Comparison of ENCODE assay signal across 8 cellular contexts in genomic region chr18:35042389-35043066, GRCh38. TPM values are rescaled to one million over a fixed set of nuclear protein-coding genes. Genes with fewer than 3 reads are reported as not detected.
DNase-seq lines count a peak whose midpoint lies in the region; ATAC-seq, FAIRE-seq and TF ChIP-seq lines count a peak whose summit lies in the region.

No MANE protein-coding gene starts in this region.

- peak overlapping the region; percentile 99 for H3K4me3 Mint-ChIP-seq in activated naive CD8-positive, alpha-beta T cell treated with anti-CD3 and anti-CD28 coated beads, Interleukin-2, amount 50 U/mL, for 24 hours

- DNase-seq in CD1c-positive myeloid dendritic cell (ENCODE audit: extremely low spot score) (peak; percentile 58), HCEC 1CT (peak; percentile 49), keratinocyte (ENCODE audit: low read depth, low spot score) (no peak), RWPE1 (ENCODE audit: low spot score) (no peak), HuH-7 (ENCODE audit: low spot score) (no peak)
- DNase-seq in activated naive CD8-positive, alpha-beta T cell treated with anti-CD3 and anti-CD28 coated beads, Interleukin-2, amount 50 U/mL, for 24 hours = no peak

- CTCF ChIA-PET in RWPE1 (lab: Yijun Ruan, JAX) = no interaction called here

- H3K9me1 ChIP-seq in keratinocyte (ENCODE audit: control insufficient read depth, extremely low read depth, insufficient read depth, low read length) = no peaks in the 10 kb centered on the region

- POLR2A ChIA-PET in RWPE1 (lab: Yijun Ruan, JAX; ENCODE audit: low non-redundant PET) = no interaction called here

- H3K36me3 Mint-ChIP-seq in activated naive CD8-positive, alpha-beta T cell treated with anti-CD3 and anti-CD28 coated beads, Interleukin-2, amount 50 U/mL, for 24 hours (ENCODE audit: low read depth) = peaks cover 4% of the 10 kb centered on the region

- no peak for FAIRE-seq in keratinocyte (lab: Jason Lieb, UNC)

- H3K36me3 ChIP-seq in keratinocyte (ENCODE audit: control insufficient read depth in 2 of 2, extremely low read depth in 1 of 2, insufficient read depth in 2 of 2, low read length in 2 of 2) = no peaks in the 10 kb centered on the region

- H3K79me2 ChIP-seq in keratinocyte (ENCODE audit: control insufficient read depth, insufficient read depth, low read length) = no peaks in the 10 kb centered on the region

- no peak overlapping the region for H2AFZ ChIP-seq in keratinocyte (ENCODE audit: control insufficient read depth, low read length)

- H3K4me3 ChIP-seq in keratinocyte (ENCODE audit: control insufficient read depth in 2 of 3, extremely low read depth in 1 of 3, insufficient read depth in 2 of 3, low read depth in 1 of 3, low read length in 3 of 3) = peak overlapping the region in 2 of 3 experiments; percentile 77 to 81

- H3K4me1 Mint-ChIP-seq in activated naive CD8-positive, alpha-beta T cell treated with anti-CD3 and anti-CD28 coated beads, Interleukin-2, amount 50 U/mL, for 24 hours = peaks cover 87% of the 10 kb centered on the region

- H3K27ac ChIP-seq in keratinocyte (ENCODE audit: control insufficient read depth, insufficient read depth, low read length) (no peak overlapping the region), temporal lobe (ENCODE audit: low read depth, low read length) (peak overlapping the region; percentile 95), RWPE1 (no peak overlapping the region)

- H3K4me2 ChIP-seq in keratinocyte (ENCODE audit: control insufficient read depth, extremely low read depth, insufficient read depth, low read depth, low read length) = peak overlapping the region; percentile 85

- peak overlapping the region; percentile 96 for H3K27ac Mint-ChIP-seq in activated naive CD8-positive, alpha-beta T cell treated with anti-CD3 and anti-CD28 coated beads, Interleukin-2, amount 50 U/mL, for 24 hours

- H3K9me3 ChIP-seq in keratinocyte (ENCODE audit: control insufficient read depth, low read depth, low read length) = no peaks in the 10 kb centered on the region

- no peaks in the 10 kb centered on the region for H3K27me3 Mint-ChIP-seq in activated naive CD8-positive, alpha-beta T cell treated with anti-CD3 and anti-CD28 coated beads, Interleukin-2, amount 50 U/mL, for 24 hours

- peak; percentile 34 for ATAC-seq in activated naive CD8-positive, alpha-beta T cell treated with anti-CD3 and anti-CD28 coated beads, Interleukin-2, amount 50 U/mL, for 24 hours
- no peak for ATAC-seq in GM18867 (IDR thresholded peaks at IDR 0.05; ENCODE audit: unreplicated experiment)

- peaks cover 14% of the 10 kb centered on the region for H3K4me1 ChIP-seq in keratinocyte (ENCODE audit: control insufficient read depth, extremely low read depth, insufficient read depth, low read length)

- no peaks in the 10 kb centered on the region for H3K27me3 ChIP-seq in keratinocyte (ENCODE audit: control insufficient read depth, extremely low read depth, insufficient read depth, low read length)

- H3K9me3 Mint-ChIP-seq in activated naive CD8-positive, alpha-beta T cell treated with anti-CD3 and anti-CD28 coated beads, Interleukin-2, amount 50 U/mL, for 24 hours = no peaks in the 10 kb centered on the region

- dilution Hi-C loops in keratinocyte (cut with MboI; ENCODE audit: extremely low pct_ligation_motif_present, low sequenced_read_pairs) = no loop called here

- TF ChIP-seq CTCF in keratinocyte (optimal IDR thresholded peaks at IDR 0.05 in 1 of 3, IDR thresholded peaks at IDR 0.05 in 1 of 3, conservative IDR thresholded peaks at IDR 0.05 in 1 of 3; ENCODE audit: extremely low read depth in 1 of 3, insufficient read depth in 2 of 3, low read length in 3 of 3) (no peak), RWPE1 (conservative IDR thresholded peaks at IDR 0.05; ENCODE audit: low read depth) (no peak)

- H3K9ac ChIP-seq in keratinocyte (ENCODE audit: control insufficient read depth, extremely low read depth, insufficient read depth, low read length) = peak overlapping the region; percentile 75

- H4K20me1 ChIP-seq in keratinocyte (ENCODE audit: control insufficient read depth, extremely low read depth, insufficient read depth, low read length) = no peaks in the 10 kb centered on the region

RNA-seq across cellular contexts. Expression of gene MAPRE2, which starts 1.3 kb away (rescaled TPM):
- 8.6 to 18.7 TPM (median 14.2 TPM) in 3 replicates for polyA plus RNA-seq in keratinocyte
- 9.0 TPM for polyA plus RNA-seq in keratinocyte (2011; ENCODE audit: low read depth)
- 15.0 and 27.6 TPM in 2 replicates for polyA plus RNA-seq in keratinocyte (2011; cell fraction: cytosol; rRNA removed)
- 13.2 and 16.7 TPM in 2 replicates for polyA plus RNA-seq in keratinocyte (2011; cell fraction: nucleus; rRNA removed)
- polyA plus RNA-seq in keratinocyte (2012; ENCODE audit: low replicate concordance) = 6.8 and 8.5 TPM in 2 replicates
- 9.3 to 15.2 TPM (median 10.5 TPM) in 3 replicates for polyA minus RNA-seq in keratinocyte
- 13.0 TPM for polyA minus RNA-seq in keratinocyte (2011; cell fraction: cytosol; rRNA and poly(A)+ RNA removed)
- polyA minus RNA-seq in keratinocyte (2011; cell fraction: nucleus; rRNA and poly(A)+ RNA removed) = 8.5 and 12.6 TPM in 2 replicates
- total RNA-seq in temporal lobe = 82.4 TPM

Comparison
In these comparisons a context has a peak if more than half of its experiments do, and no peak if none do; other contexts are left out.
1. DNase-seq: peak in CD1c-positive myeloid dendritic cell (single experiment) and HCEC 1CT (single experiment); none in activated naive CD8-positive, alpha-beta T cell treated with anti-CD3 and anti-CD28 coated beads, Interleukin-2, amount 50 U/mL, for 24 hours (single experiment), keratinocyte (single experiment), RWPE1 (single experiment) and HuH-7 (single experiment).